8 cellular contexts compared by ENCODE assay signal in genomic region chr19:1252221-1252817, GRCh38. TPM values are rescaled to one million over a fixed set of nuclear protein-coding genes. Genes with fewer than 3 reads are reported as not detected.
DNase-seq lines count a peak whose midpoint lies in the region; ATAC-seq and FAIRE-seq lines count a peak whose summit lies in the region.

No MANE protein-coding gene starts in this region.

- H3K4me1 ChIP-seq in GM23248 (ENCODE audit: insufficient read depth) = peaks cover 22% of the 10 kb centered on the region

- ATAC-seq in left cardiac atrium = peak; percentile 39 to 41
- ATAC-seq in HG02884 (IDR thresholded peaks at IDR 0.05; ENCODE audit: unreplicated experiment) = no peak
- no peak for ATAC-seq in HG02981 (IDR thresholded peaks at IDR 0.05; ENCODE audit: unreplicated experiment)

- no peaks in the 10 kb centered on the region for H3K9me3 ChIP-seq in GM23248 (ENCODE audit: low read depth)

- intact Hi-C loops in left cardiac atrium (cut with DNase I) = no loop called here

- H3K27ac ChIP-seq in GM23248 = peak overlapping the region; percentile 98

- H3K79me2 ChIP-seq in GM23248 (ENCODE audit: insufficient read depth) = peaks cover 62% of the 10 kb centered on the region

- peak overlapping the region; percentile 99 for H3K9ac ChIP-seq in GM23248

- H3F3A ChIP-seq in GM23248 (ENCODE audit: insufficient read depth) = peaks cover 27% of the 10 kb centered on the region

- 0 to 1% methylated on average over 17 to 30 of the region's 30 CpGs for WGBS in GM23248 (ENCODE audit: low coverage in 1 of 2, low lambda C conversion rate in 2 of 2, missing lambda C conversion rate in 2 of 2), 2 experiments

- peak; percentile 87 for FAIRE-seq in RCC 7860 (lab: Jason Lieb, UNC)

- peak overlapping the region; percentile 85 for H3K4me3 ChIP-seq in GM23248

- no peaks in the 10 kb centered on the region for H4K20me1 ChIP-seq in GM23248 (ENCODE audit: insufficient read depth)

- H2AFZ ChIP-seq in GM23248 = no peak overlapping the region

- peaks cover 36% of the 10 kb centered on the region for H3K36me3 ChIP-seq in GM23248 (ENCODE audit: low read depth)

- in situ Hi-C loops in GM23248 (cut with MboI) = no loop called here

- no peaks in the 10 kb centered on the region for H3K9me2 ChIP-seq in GM23248 (ENCODE audit: insufficient read depth)

- H3K27me3 ChIP-seq in GM23248 (replicated peaks; ENCODE audit: insufficient read depth) = no peaks in the 10 kb centered on the region

- DNase-seq in GM23248 (peak; percentile 98), RCC 7860 (ENCODE audit: low spot score) (peak; percentile 91), amniotic stem cell (lab: John Stamatoyannopoulos, UW) (peak; percentile 43), left cardiac atrium (peak; percentile 95), pons (ENCODE audit: low spot score) (peak; percentile 87), DMS153 treated with DMSO at 0.1 percent for 48 hours (lab: John Stamatoyannopoulos, UW; ENCODE audit: unreplicated experiment) (no peak)

- peak overlapping the region; percentile 87 for H3K4me2 ChIP-seq in GM23248 (ENCODE audit: unreplicated experiment)

RNA-seq across cellular contexts. Expression of gene MIDN, which starts 3.9 kb away (rescaled TPM):
- total RNA-seq in GM23248 (2014; rRNA removed; shearing (Covaris generic)) = 9.4 and 18.5 TPM in 2 replicates
- polyA plus RNA-seq in GM23248 (2016; fragmentation: Nextera tagmentation; extraction: Ambion mirVana) = 3.1 and 4.0 TPM in 2 replicates
- 100 to 1,000 TPM in 1 of 2 donors, 10 to 100 TPM in 1; 58.7 to 148 TPM for total RNA-seq in left cardiac atrium

RNA-seq across cellular contexts. Expression of gene ATP5F1D, which starts 10.8 kb away (rescaled TPM):
- 27.4 and 38.9 TPM in 2 replicates for total RNA-seq in GM23248 (2014; rRNA removed; shearing (Covaris generic))
- 287 and 290 TPM in 2 replicates for polyA plus RNA-seq in GM23248 (2016; fragmentation: Nextera tagmentation; extraction: Ambion mirVana)
- 100 to 1,000 TPM; 540 to 639 TPM for total RNA-seq in left cardiac atrium

RNA-seq across cellular contexts. Expression of gene CBARP, which starts 14.5 kb away (rescaled TPM):
- 2.7 and 4.5 TPM in 2 replicates for total RNA-seq in GM23248 (2014; rRNA removed; shearing (Covaris generic))
- polyA plus RNA-seq in GM23248 (2016; fragmentation: Nextera tagmentation; extraction: Ambion mirVana) = 0.29 and 0.41 TPM in 2 replicates
- 1 to 10 TPM; 1.6 to 3.8 TPM for total RNA-seq in left cardiac atrium

RNA-seq across cellular contexts. Expression of gene CIRBP, which starts 16.8 kb away (rescaled TPM):
- total RNA-seq in GM23248 (2014; rRNA removed; shearing (Covaris generic)) = 239 and 392 TPM in 2 replicates
- 163 and 185 TPM in 2 replicates for polyA plus RNA-seq in GM23248 (2016; fragmentation: Nextera tagmentation; extraction: Ambion mirVana)
- 100 to 1,000 TPM; 229 to 379 TPM for total RNA-seq in left cardiac atrium

RNA-seq across cellular contexts. Expression of gene FAM174C, which starts 23.0 kb away (rescaled TPM):
- 61.5 and 84.5 TPM in 2 replicates for total RNA-seq in GM23248 (2014; rRNA removed; shearing (Covaris generic))
- polyA plus RNA-seq in GM23248 (2016; fragmentation: Nextera tagmentation; extraction: Ambion mirVana) = 67.8 and 81.6 TPM in 2 replicates
- total RNA-seq in left cardiac atrium = 10 to 100 TPM; 19.2 to 21.4 TPM

Comparison
In these comparisons a context has a peak if more than half of its experiments do, and no peak if none do; other contexts are left out.
1. ATAC-seq: peak in left cardiac atrium (2 of 2); none in HG02884 (single experiment) and HG02981 (single experiment).
2. RNA of gene ATP5F1D, which starts 10.8 kb away (total RNA-seq): 540 to 639 TPM in left cardiac atrium; 27.4 to 38.9 TPM in GM23248; every median in the first group is over 10 times any median in the second.